In the genomic region with DNA sequence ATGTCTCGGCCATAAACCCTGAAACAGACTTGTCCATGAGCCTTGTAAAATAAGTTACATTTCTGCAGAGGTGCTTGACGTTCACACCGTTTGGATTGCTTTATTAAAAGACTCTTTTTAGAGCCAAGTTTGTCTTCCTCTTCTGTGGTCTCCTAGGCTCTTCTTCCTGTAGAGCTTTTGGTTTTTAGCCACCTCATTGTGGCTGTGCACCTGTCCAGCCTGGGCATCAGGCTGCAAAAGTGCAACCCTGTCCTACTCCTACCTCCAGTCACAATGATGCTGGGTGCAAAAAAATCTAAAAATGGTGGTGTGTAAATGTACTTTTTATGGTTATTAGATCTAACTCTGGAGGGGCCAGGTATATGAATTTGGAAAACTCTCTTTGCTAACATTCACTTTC, we compare ENCODE assay signal across 18 cellular contexts. TPM values are rescaled to one million over a fixed set of nuclear protein-coding genes. Genes with fewer than 3 reads are reported as not detected.
DNase-seq lines count a peak whose midpoint lies in the region; ATAC-seq, FAIRE-seq and TF ChIP-seq lines count a peak whose summit lies in the region.
"Had no signal": no experiment of that assay in that cellular context is flagged by ENCODE, and none has a peak within 500 bp of the region (broad histone marks: within the 10 kb centered on the region; RNA-seq: fewer than 3 reads in every experiment).

No MANE protein-coding gene starts in this region.

- peaks cover 22 to 33% (median 30%) of the 10 kb centered on the region in 10 experiments for H3K4me1 ChIP-seq in BLaER1 treated with 17β-estradiol and CSF1 and Interleukin-3, amounts not matched to agents 10 nM and 100 nM
- peaks cover 30% of the 10 kb centered on the region for H3K4me1 ChIP-seq in Loucy (ENCODE audit: insufficient read depth, low read length, poor library complexity, severe bottlenecking)
- H3K4me1 ChIP-seq in K562 (replicated peaks in 1 of 2; ENCODE audit: control insufficient read depth in 2 of 2, insufficient read depth in 2 of 2, low read length in 2 of 2): peaks cover 0 to 8% of the 10 kb centered on the region in 2 experiments; a peak in 4 of 5 replicates

- in situ Hi-C loops in K562 (cut with MboI): no loop called here

- intact Hi-C loops in activated CD4-positive, alpha-beta T cell treated with anti-CD3 and anti-CD28 coated beads, Interleukin-2, amount 10 ng/mL, durations not matched to agents 24 days and 14 days (cut with micrococcal nuclease): loop anchor here (5.0 kb wide), 3 partner anchors 32 to 547 kb away; partner anchors contain the start of gene CLDND1
- intact Hi-C loops in K562 (cut with micrococcal nuclease): loop anchor here (5.0 kb wide), 2 partner anchors 63 to 183 kb away; no protein-coding TSS in a partner anchor

- WGBS in K562 (ENCODE audit: insufficient coverage, low coverage, missing lambda C conversion rate): 27% methylated on average over 3 of the region's 3 CpGs

- ATAC-seq in K562: no peak
- no peak for ATAC-seq in HG02884 (IDR thresholded peaks at IDR 0.05; ENCODE audit: unreplicated experiment)

- H3K4me1 Mint-ChIP-seq in activated CD4-positive, alpha-beta T cell treated with anti-CD3 and anti-CD28 coated beads, Interleukin-2, amount 10 ng/mL, durations not matched to agents 24 days and 14 days: peaks cover 53% of the 10 kb centered on the region

- no peaks in the 10 kb centered on the region for H3K27me3 ChIP-seq in BLaER1 treated with 17β-estradiol and CSF1 and Interleukin-3, amounts not matched to agents 10 nM and 100 nM
- no peaks in the 10 kb centered on the region for H3K27me3 ChIP-seq in Loucy (ENCODE audit: insufficient read depth, low read length, poor library complexity, severe bottlenecking)
- no peaks in the 10 kb centered on the region for H3K27me3 ChIP-seq in K562 (ENCODE audit: control insufficient read depth in 2 of 2, insufficient read depth in 2 of 2, low read length in 2 of 2)
- H3K27me3 ChIP-seq: SJCRH30 had no signal

- no peak overlapping the region for H3K9ac ChIP-seq in BLaER1 treated with 17β-estradiol and CSF1 and Interleukin-3, amounts not matched to agents 10 nM and 100 nM
- H3K9ac ChIP-seq in Loucy (ENCODE audit: low read depth, low read length, poor library complexity, severe bottlenecking): no peak overlapping the region
- H3K9ac ChIP-seq in K562 (ENCODE audit: insufficient read depth in 1 of 2, low read depth in 2 of 2, low read length in 2 of 2): no peak overlapping the region

- POLR2A ChIA-PET in K562 (lab: Yijun Ruan, JAX): no interaction called here

- TF ChIP-seq POLR2A in K562 (conservative IDR thresholded peaks at IDR 0.05): no peak

- peak overlapping the region; percentile 83 for H3K27ac Mint-ChIP-seq in activated CD4-positive, alpha-beta T cell treated with anti-CD3 and anti-CD28 coated beads, Interleukin-2, amount 10 ng/mL, durations not matched to agents 24 days and 14 days

- TF ChIP-seq CTCF in Loucy (conservative IDR thresholded peaks at IDR 0.05; ENCODE audit: low read length) (no peak), K562 (IDR thresholded peaks at IDR 0.05 in 2 of 3, conservative IDR thresholded peaks at IDR 0.05 in 1 of 3; ENCODE audit: insufficient read depth in 2 of 3, low read depth in 1 of 3, low read length in 3 of 3) (no peak)

- FAIRE-seq in K562 (lab: Jason Lieb, UNC): no peak
- FAIRE-seq: GM19239 had no signal

- BruUV-seq in K562 (replicated peaks; lab: Mats Ljungman, UMichigan): no TSS peak

- no peak for TF ChIP-seq EP300 in K562 (IDR thresholded peaks at IDR 0.05; ENCODE audit: low read length)

- H3K4me3 Mint-ChIP-seq in activated CD4-positive, alpha-beta T cell treated with anti-CD3 and anti-CD28 coated beads, Interleukin-2, amount 10 ng/mL, durations not matched to agents 24 days and 14 days: peak overlapping the region; percentile 51

- H3K9me3 Mint-ChIP-seq in activated CD4-positive, alpha-beta T cell treated with anti-CD3 and anti-CD28 coated beads, Interleukin-2, amount 10 ng/mL, durations not matched to agents 24 days and 14 days: peaks cover 5% of the 10 kb centered on the region

- TF ChIP-seq RAD21 in K562 (CRISPR knock-in tag; conservative IDR thresholded peaks at IDR 0.05 in 1 of 2, IDR thresholded peaks at IDR 0.05 in 1 of 2): no peak

- H4K20me1 ChIP-seq in BLaER1 treated with 17β-estradiol and CSF1 and Interleukin-3, amounts not matched to agents 10 nM and 100 nM: peaks cover 0 to 2% (median 0%) of the 10 kb centered on the region in 11 experiments; a peak in 2 of 22 replicates
- H4K20me1 ChIP-seq in Loucy (ENCODE audit: insufficient read depth, low read length, poor library complexity, severe bottlenecking) (peaks cover 5% of the 10 kb centered on the region), K562 (replicated peaks; ENCODE audit: control insufficient read depth, insufficient read depth, low read length) (no peaks in the 10 kb centered on the region)

- no peaks in the 10 kb centered on the region for H3K27me3 Mint-ChIP-seq in activated CD4-positive, alpha-beta T cell treated with anti-CD3 and anti-CD28 coated beads, Interleukin-2, amount 10 ng/mL, durations not matched to agents 24 days and 14 days

- no peaks in the 10 kb centered on the region for H3K9me3 ChIP-seq in BLaER1 treated with 17β-estradiol and CSF1 and Interleukin-3, amounts not matched to agents 10 nM and 100 nM (replicated peaks in 1 of 11)
- H3K9me3 ChIP-seq in Loucy (ENCODE audit: insufficient read depth, low read depth, low read length) (no peaks in the 10 kb centered on the region), K562 (replicated peaks; ENCODE audit: control insufficient read depth, insufficient read depth, low read depth, low read length) (no peaks in the 10 kb centered on the region)
- H3K9me3 ChIP-seq: SJCRH30 had no signal

- H3K79me2 ChIP-seq in Loucy (ENCODE audit: insufficient read depth, low read length) (peaks cover 12% of the 10 kb centered on the region; the same call in 1 of the 2 replicates), K562 (ENCODE audit: control insufficient read depth, insufficient read depth, low read length) (peaks cover 19% of the 10 kb centered on the region)

- H2AFZ ChIP-seq in Loucy (ENCODE audit: low read length): peak overlapping the region; percentile 54; the same call in 1 of the 2 replicates
- H2AFZ ChIP-seq in K562 (ENCODE audit: low read depth, low read length): 0 out of 2 replicates have a peak overlapping the region, but pooled peaks have one; percentile 32

- CTCF ChIA-PET in K562 (lab: Yijun Ruan, JAX; ENCODE audit: low intra/inter-chr PET ratio): no interaction called here

- no peak overlapping the region for H3K4me3 ChIP-seq in BLaER1 treated with 17β-estradiol and CSF1 and Interleukin-3, amounts not matched to agents 10 nM and 100 nM
- H3K4me3 ChIP-seq in Loucy (ENCODE audit: low read length, poor library complexity, severe bottlenecking) (no peak overlapping the region), K562 (no peak overlapping the region)
- H3K4me3 ChIP-seq: SJCRH30 had no signal

- peaks cover 8% of the 10 kb centered on the region for H3K36me3 Mint-ChIP-seq in activated CD4-positive, alpha-beta T cell treated with anti-CD3 and anti-CD28 coated beads, Interleukin-2, amount 10 ng/mL, durations not matched to agents 24 days and 14 days (ENCODE audit: low read depth)

- H3K27ac ChIP-seq in BLaER1 treated with 17β-estradiol and CSF1 and Interleukin-3, amounts not matched to agents 10 nM and 100 nM: no peak overlapping the region
- no peak overlapping the region for H3K27ac ChIP-seq in K562 (ENCODE audit: extremely low read depth, low read depth, low read length)
- H3K27ac ChIP-seq: SJCRH30 had no signal

- no peak for DNase-seq in activated CD4-positive, alpha-beta T cell treated with anti-CD3 and anti-CD28 coated beads, Interleukin-2, amount 10 ng/mL, durations not matched to agents 24 days and 14 days
- DNase-seq in activated CD4-positive, alpha-beta T cell treated with anti-CD3 and anti-CD28 coated beads, Interleukin-2, amount 50 U/mL, for 1 hour: no peak
- DNase-seq in K562 (ENCODE audit: extremely low read depth in 1 of 4, low spot score in 3 of 4): no peak
- no peak for DNase-seq in ecto neural progenitor cell (ENCODE audit: low spot score)
- no peak for DNase-seq in stimulated activated naive CD4-positive, alpha-beta T cell treated with Interleukin-2 at 50 U/mL for 16 hours (lab: John Stamatoyannopoulos, UW)
- DNase-seq: C1 segment of cervical spinal cord, DMS 273 treated with DMSO at 0.1 percent for 48 hours, IMR-90, MV-4-11, NCI-H1436, NCI-H2029, NCI-H2171, NCI-H446, SJCRH30 had no signal

- no peaks in the 10 kb centered on the region for H3K36me3 ChIP-seq in BLaER1 treated with 17β-estradiol and CSF1 and Interleukin-3, amounts not matched to agents 10 nM and 100 nM
- H3K36me3 ChIP-seq in Loucy (ENCODE audit: insufficient read depth, low read length): no peaks in the 10 kb centered on the region
- no peaks in the 10 kb centered on the region for H3K36me3 ChIP-seq in K562 (ENCODE audit: control insufficient read depth, insufficient read depth, low read length)
- H3K36me3 ChIP-seq: SJCRH30 had no signal

- no peaks in the 10 kb centered on the region for H3K9me2 ChIP-seq in Loucy (replicated peaks; ENCODE audit: low read depth, low read length)

- peak overlapping the region in 8 of 11 experiments; percentile 16 to 39 (median 24); a peak in 10 of 22 replicates for H3K4me2 ChIP-seq in BLaER1 treated with 17β-estradiol and CSF1 and Interleukin-3, amounts not matched to agents 10 nM and 100 nM
- H3K4me2 ChIP-seq in Loucy (ENCODE audit: low read depth, low read length, poor library complexity, severe bottlenecking) (peak overlapping the region; percentile 8), K562 (ENCODE audit: insufficient read depth, low read length) (no peak overlapping the region)

- no peaks in the 10 kb centered on the region for H3K9me1 ChIP-seq in K562 (ENCODE audit: control insufficient read depth, insufficient read depth, low read length)

- H3F3A ChIP-seq in Loucy (ENCODE audit: low read depth): no peaks in the 10 kb centered on the region

RNA-seq across cellular contexts. Expression of gene RIOX2, which starts 2.8 kb away (rescaled TPM):
- 84.1 and 87.7 TPM in 2 replicates for total RNA-seq in activated CD4-positive, alpha-beta T cell treated with anti-CD3 and anti-CD28 coated beads, Interleukin-2, amount 10 ng/mL, durations not matched to agents 24 days and 14 days
- 23.9 and 30.1 TPM in 2 replicates for total RNA-seq in K562 (2011; cell fraction: chromatin; rRNA removed; ENCODE audit: low replicate concordance)
- 16.3 and 16.6 TPM in 2 replicates for total RNA-seq in K562 (2011; cell fraction: nucleolus; rRNA removed)
- total RNA-seq in K562 (2011; cell fraction: nucleoplasm; rRNA removed): 24.0 and 28.6 TPM in 2 replicates
- total RNA-seq in K562 (2014; rRNA removed) (25.1 and 29.8 TPM in 2 replicates), K562 (2014; rRNA removed; fragmentation: Illumina TruSeq; extraction: Trizol) (33.3 and 35.0 TPM in 2 replicates), K562 (2015; rRNA removed; fragmentation: Illumina TruSeq; extraction: Trizol) (29.3 and 33.1 TPM in 2 replicates), K562 (2021) (22.2 and 24.0 TPM in 2 replicates)
- polyA plus RNA-seq in K562 (2011; rRNA removed) (21.1 and 33.7 TPM in 2 replicates), K562 (2014; fragmentation: Illumina TruSeq; extraction: Trizol) (25.9 and 31.3 TPM in 2 replicates), K562 (2014; fragmentation: Nextera tagmentation; extraction: Ambion mirVana) (10 to 100 TPM; 32.6 to 56.0 TPM), K562 (2014; rRNA removed) (23.6 and 31.2 TPM in 2 replicates)
- 11.2 and 13.9 TPM in 2 replicates for polyA plus RNA-seq in K562 (2011; cell fraction: cytosol; rRNA removed)
- polyA plus RNA-seq in K562 (2011; cell fraction: nucleus; rRNA removed): 23.2 and 23.7 TPM in 2 replicates
- 12.8 and 18.1 TPM in 2 replicates for polyA plus RNA-seq in K562 (2012)
- polyA minus RNA-seq in K562 (2011; rRNA and poly(A)+ RNA removed): 32.1 and 38.1 TPM in 2 replicates
- 9.2 and 19.4 TPM in 2 replicates for polyA minus RNA-seq in K562 (2011; cell fraction: cytosol; rRNA and poly(A)+ RNA removed)
- 29.9 and 32.2 TPM in 2 replicates for polyA minus RNA-seq in K562 (2011; cell fraction: nucleus; rRNA and poly(A)+ RNA removed)
